1 cellular context compared by ENCODE assay signal in genomic region chr7:96449094-96449493, GRCh38.
TF ChIP-seq lines count a peak whose summit lies in the region.

No MANE protein-coding gene starts in this region.

TF ChIP-seq in GM23338, 12 proteins besides CTCF, POLR2A, EP300 and RAD21 (continued from another document):
- TF ChIP-seq ZNF462 (CRISPR knock-in tag; IDR thresholded peaks at IDR 0.05) (no peak), REST (IDR thresholded peaks at IDR 0.05; ENCODE audit: unreplicated experiment) (no peak), EZH2 (IDR thresholded peaks at IDR 0.05; ENCODE audit: low read depth, unreplicated experiment) (no peak), NANOG (IDR thresholded peaks at IDR 0.05; ENCODE audit: borderline replicate concordance) (no peak)
TF ChIP-seq in GM23338: peak in this region for 0.
